ENCODE assay signal across 8 cellular contexts in genomic region chr4:153248641-153249198, GRCh38. TPM values are rescaled to one million over a fixed set of nuclear protein-coding genes. Genes with fewer than 3 reads are reported as not detected.
DNase-seq lines count a peak whose midpoint lies in the region; ATAC-seq and TF ChIP-seq lines count a peak whose summit lies in the region.

No MANE protein-coding gene starts in this region.

- peak overlapping the region; percentile 83 to 90 (median 87) for H3K4me3 Mint-ChIP-seq in T-cell

- H3K27me3 ChIP-seq in foreskin keratinocyte (no peaks in the 10 kb centered on the region), rectal smooth muscle tissue (ENCODE audit: control insufficient read depth, insufficient read depth, low read length) (no peaks in the 10 kb centered on the region)

- CTCF ChIA-PET in T-cell (lab: Charles Lee), result interaction anchor here (0.5 to 1.0 kb wide), 2 partner anchors 140 to 395 kb away, joined by 3 to 5 read pairs; no protein-coding TSS in a partner anchor

- peak overlapping the region; percentile 75 for H3K4me3 ChIP-seq in rectal smooth muscle tissue (ENCODE audit: low read length)

- peak overlapping the region; percentile 89 to 92 for H3K27ac Mint-ChIP-seq in T-cell

- DNase-seq in G401 (ENCODE audit: low spot score) (peak; percentile 50), T-cell (peak in 1 of 34 experiments; percentile 2), foreskin keratinocyte (no peak), RKO (ENCODE audit: low spot score) (no peak), NOMO-1 (lab: John Stamatoyannopoulos, UW; ENCODE audit: unreplicated experiment in 2 of 2) (no peak)
- no peak for DNase-seq in activated CD4-positive, alpha-beta T cell treated with anti-CD3 and anti-CD28 coated beads for 48 hours

- TF ChIP-seq CTCF in foreskin keratinocyte (conservative IDR thresholded peaks at IDR 0.05), result no peak

- in situ Hi-C loops in G401 (cut with HindIII; ENCODE audit: low sequenced_read_pairs), result no loop called here

- no peaks in the 10 kb centered on the region for H3K36me3 Mint-ChIP-seq in T-cell

- H3K27ac ChIP-seq in foreskin keratinocyte (no peak overlapping the region), rectal smooth muscle tissue (ENCODE audit: low read depth, low read length) (peak overlapping the region; percentile 26)

- ATAC-seq in HG03064 (IDR thresholded peaks at IDR 0.05; ENCODE audit: low read depth, unreplicated experiment), result peak; percentile 13
- ATAC-seq in T-cell (replicated peaks in 1 of 4), result peak in 3 of 4 experiments; percentile 12 to 19 (median 12)
- peak; percentile 47 for ATAC-seq in foreskin keratinocyte

- no peaks in the 10 kb centered on the region for H3K9me3 Mint-ChIP-seq in T-cell

- H3K27me3 Mint-ChIP-seq in T-cell, result no peaks in the 10 kb centered on the region

- POLR2A ChIA-PET in T-cell (lab: Charles Lee), result interaction anchor here (0.5 to 0.6 kb wide), 2 partner anchors 26 to 253 kb away, joined by 4 read pairs; no protein-coding TSS in a partner anchor

- H3K4me1 ChIP-seq in foreskin keratinocyte, result no peaks in the 10 kb centered on the region
- peaks cover 3% of the 10 kb centered on the region for H3K4me1 ChIP-seq in rectal smooth muscle tissue (ENCODE audit: control insufficient read depth, insufficient read depth, low read length)

- peaks cover 18 to 40% (median 26%) of the 10 kb centered on the region in 3 donors for H3K4me1 Mint-ChIP-seq in T-cell

- no peaks in the 10 kb centered on the region for H3K36me3 ChIP-seq in rectal smooth muscle tissue (ENCODE audit: control insufficient read depth, insufficient read depth, low read length)

- H3K9ac ChIP-seq in rectal smooth muscle tissue (ENCODE audit: low read length), result peak overlapping the region; percentile 13

RNA-seq across cellular contexts. Expression of gene TRIM2, which starts 44.5 kb away (rescaled TPM):
- 0.44 and 0.62 TPM in 2 replicates for total RNA-seq in G401 (2014; rRNA removed; shearing (Covaris generic))
- 1 to 10 TPM; 3.5 to 8.4 (median 4.4) TPM for total RNA-seq in T-cell
- 7.0 and 9.9 TPM in 2 replicates for total RNA-seq in foreskin keratinocyte
- polyA plus RNA-seq in foreskin keratinocyte, result 0.91 and 1.8 TPM in 2 replicates
